ENCODE assay signal across 8 cellular contexts in genomic region chr6:167968091-167968490, GRCh38. TPM values are rescaled to one million over a fixed set of nuclear protein-coding genes. Genes with fewer than 3 reads are reported as not detected.
DNase-seq lines count a peak whose midpoint lies in the region; ATAC-seq and TF ChIP-seq lines count a peak whose summit lies in the region.
"Had no signal": no experiment of that assay in that cellular context is flagged by ENCODE, and none has a peak within 500 bp of the region (broad histone marks: within the 10 kb centered on the region; RNA-seq: fewer than 3 reads in every experiment).

No MANE protein-coding gene starts in this region.

- no peak overlapping the region for H3K4ac ChIP-seq in IMR-90 (ENCODE audit: low read depth, low read length)

- H2BK120ac ChIP-seq in IMR-90 (ENCODE audit: low read depth, low read length), result no peak overlapping the region

- no peak overlapping the region for H2BK5ac ChIP-seq in IMR-90 (ENCODE audit: low read depth, low read length, poor library complexity, severe bottlenecking)

- no peaks in the 10 kb centered on the region for H3K4me1 Mint-ChIP-seq in activated naive CD4-positive, alpha-beta T cell treated with anti-CD3 and anti-CD28 coated beads, Interleukin-2, amount 10 ng/mL, durations not matched to agents 7 days and 5 days

- H3K56ac ChIP-seq in IMR-90 (ENCODE audit: extremely low read depth, insufficient read depth, low read length), result no peak overlapping the region

- intact Hi-C loops in IMR-90 (cut with micrococcal nuclease), result no loop called here

- no peaks in the 10 kb centered on the region for H4K20me1 ChIP-seq in IMR-90 (ENCODE audit: insufficient read depth, low read length)

- DNase-seq in EL, result peak; percentile 4
- DNase-seq in IMR-90, result no peak
- DNase-seq in activated naive CD4-positive, alpha-beta T cell treated with anti-CD3 and anti-CD28 coated beads, Interleukin-2, amount 10 ng/mL, durations not matched to agents 7 days and 5 days, result peak; percentile 57
- DNase-seq in lung (ENCODE audit: low spot score), result no peak
- DNase-seq in NCI-H510A treated with DMSO at 0.1 percent for 48 hours (lab: John Stamatoyannopoulos, UW), result no peak
- no peak for DNase-seq in NCI-H1930 (lab: John Stamatoyannopoulos, UW)
- no peak for DNase-seq in HPDE6-E6E7 (ENCODE audit: extremely low spot score)

- H3K79me1 ChIP-seq in IMR-90 (ENCODE audit: low read depth in 1 of 2, low read length in 2 of 2), result peaks cover 0 to 4% of the 10 kb centered on the region in 2 experiments; a peak in 1 of 4 replicates

- H3K9me3 ChIP-seq in IMR-90 (ENCODE audit: control insufficient read depth, insufficient read depth, low read length), result no peaks in the 10 kb centered on the region
- H3K9me3 ChIP-seq in lung (ENCODE audit: control insufficient read depth in 2 of 2, insufficient read depth in 1 of 2, low read length in 1 of 2), result no peaks in the 10 kb centered on the region
- H3K9me3 ChIP-seq: thoracic aorta had no signal

- no peak overlapping the region for H4K5ac ChIP-seq in IMR-90 (ENCODE audit: low read depth, low read length)

- H3K23ac ChIP-seq in IMR-90 (ENCODE audit: low read depth, low read length), result no peak overlapping the region

- H4K8ac ChIP-seq in IMR-90 (ENCODE audit: low read depth in 2 of 2, low read length in 2 of 2), result no peak overlapping the region

- no peak overlapping the region for H3K14ac ChIP-seq in IMR-90 (replicated peaks; ENCODE audit: low read depth, low read length)

- BruUV-seq in IMR-90 (replicated peaks; lab: Mats Ljungman, UMichigan), result no TSS peak

- dilution Hi-C loops in IMR-90 (cut with HindIII; ENCODE audit: low sequenced_read_pairs, unreplicated experiment), result no loop called here

- H3K27me3 Mint-ChIP-seq in activated naive CD4-positive, alpha-beta T cell treated with anti-CD3 and anti-CD28 coated beads, Interleukin-2, amount 10 ng/mL, durations not matched to agents 7 days and 5 days, result no peaks in the 10 kb centered on the region

- no peak for TF ChIP-seq RAD21 in IMR-90 (IDR thresholded peaks at IDR 0.05; ENCODE audit: low read length)

- no peaks in the 10 kb centered on the region for H3K36me3 Mint-ChIP-seq in activated naive CD4-positive, alpha-beta T cell treated with anti-CD3 and anti-CD28 coated beads, Interleukin-2, amount 10 ng/mL, durations not matched to agents 7 days and 5 days

- no peak overlapping the region for H2AFZ ChIP-seq in IMR-90 (replicated peaks; ENCODE audit: low read length, poor library complexity)

- H3K27ac ChIP-seq in IMR-90 (ENCODE audit: insufficient read depth, low read length) (no peak overlapping the region), lung (ENCODE audit: low read depth in 1 of 2, low read length in 1 of 2) (no peak overlapping the region)
- H3K27ac ChIP-seq: thoracic aorta had no signal

- no peak overlapping the region for H3K4me3 Mint-ChIP-seq in activated naive CD4-positive, alpha-beta T cell treated with anti-CD3 and anti-CD28 coated beads, Interleukin-2, amount 10 ng/mL, durations not matched to agents 7 days and 5 days

- H3K9me1 ChIP-seq in IMR-90 (ENCODE audit: insufficient read depth, low read length), result no peaks in the 10 kb centered on the region; the same call in 1 of the 2 replicates

- TF ChIP-seq POLR2A in IMR-90 (IDR thresholded peaks at IDR 0.05; ENCODE audit: low read depth, low read length), result no peak

- no peak overlapping the region for H3K4me2 ChIP-seq in IMR-90 (ENCODE audit: low read depth, low read length)

- no peak overlapping the region for H3K9ac ChIP-seq in IMR-90 (ENCODE audit: low read depth, low read length)

- no peak overlapping the region for H4K91ac ChIP-seq in IMR-90 (ENCODE audit: insufficient read depth, low read depth, low read length)

- H2BK15ac ChIP-seq in IMR-90 (ENCODE audit: low read depth, low read length), result no peak overlapping the region

- ATAC-seq in IMR-90 (ENCODE audit: low read depth) (no peak), lung (ENCODE audit: insufficient read depth, low FRiP score) (no peak)

- H3K36me3 ChIP-seq in IMR-90 (ENCODE audit: control insufficient read depth, insufficient read depth, low read length), result peaks cover 15% of the 10 kb centered on the region
- H3K36me3 ChIP-seq in lung (ENCODE audit: control insufficient read depth in 2 of 2, insufficient read depth in 2 of 2, low read length in 2 of 2), result peaks cover 14 to 17% of the 10 kb centered on the region in 2 donors

- CTCF ChIA-PET in IMR-90 (lab: Yijun Ruan, JAX), result interaction anchor here (0.7 kb wide), 1 partner anchor 1463 kb away, joined by 3 read pairs; no protein-coding TSS in a partner anchor
- CTCF ChIA-PET in activated naive CD4-positive, alpha-beta T cell treated with anti-CD3 and anti-CD28 coated beads, Interleukin-2, amount 10 ng/mL, durations not matched to agents 7 days and 5 days (lab: Charles Lee), result no interaction called here

- H3K4me1 ChIP-seq in IMR-90 (ENCODE audit: control insufficient read depth, insufficient read depth, low read length) (no peaks in the 10 kb centered on the region), lung (ENCODE audit: control insufficient read depth in 2 of 2, insufficient read depth in 2 of 2, low read length in 2 of 2) (peaks cover 0 to 6% of the 10 kb centered on the region in 2 donors)

- H2AK5ac ChIP-seq in IMR-90 (ENCODE audit: low read depth, low read length), result no peak overlapping the region

- H2AK9ac ChIP-seq in IMR-90 (replicated peaks; ENCODE audit: low read depth, low read length, poor library complexity), result no peak overlapping the region

- no peaks in the 10 kb centered on the region for H3K9me3 Mint-ChIP-seq in activated naive CD4-positive, alpha-beta T cell treated with anti-CD3 and anti-CD28 coated beads, Interleukin-2, amount 10 ng/mL, durations not matched to agents 7 days and 5 days

- WGBS in IMR-90 (ENCODE audit: extremely low coverage in 2 of 2, insufficient read length in 1 of 2), 2 experiments, result 77% methylated on average over 3 of the region's 6 CpGs; no CpG with 5 or more reads in 1 of the 2 experiments
- WGBS in lung, 2 donors, result 78 to 92% methylated on average over 6 of the region's 6 CpGs

- H3K18ac ChIP-seq in IMR-90 (ENCODE audit: low read depth, low read length), result no peak overlapping the region

- POLR2A ChIA-PET in IMR-90 (lab: Charles Lee; ENCODE audit: unreplicated experiment), result no interaction called here

- peak; percentile 22; the same call in 1 of the 2 replicates for TF ChIP-seq CTCF in IMR-90 (conservative IDR thresholded peaks at IDR 0.05; ENCODE audit: low read depth, low read length)
- TF ChIP-seq CTCF in lung (IDR thresholded peaks at IDR 0.05; ENCODE audit: control extremely low read depth, extremely low read depth), result peak; percentile 13

- no peak overlapping the region for H3K4me3 ChIP-seq in IMR-90 (ENCODE audit: insufficient read depth, low read depth, low read length)
- H3K4me3 ChIP-seq in lung, result no peak overlapping the region
- H3K4me3 ChIP-seq: thoracic aorta had no signal

- H3K27ac Mint-ChIP-seq in activated naive CD4-positive, alpha-beta T cell treated with anti-CD3 and anti-CD28 coated beads, Interleukin-2, amount 10 ng/mL, durations not matched to agents 7 days and 5 days, result no peak overlapping the region

- H2BK20ac ChIP-seq in IMR-90 (ENCODE audit: low read depth, low read length), result no peak overlapping the region

- in situ Hi-C loops in IMR-90 (cut with MboI; ENCODE audit: low sequenced_read_pairs), result no loop called here

- H3K27me3 ChIP-seq in IMR-90 (ENCODE audit: control insufficient read depth, insufficient read depth, low read length) (no peaks in the 10 kb centered on the region), lung (ENCODE audit: control insufficient read depth, insufficient read depth) (no peaks in the 10 kb centered on the region)

TF ChIP-seq in IMR-90, 13 proteins besides CTCF, POLR2A, EP300 and RAD21:
- TF ChIP-seq SMC3 (IDR thresholded peaks at IDR 0.05; ENCODE audit: low read depth, low read length), result no peak
- no peak for TF ChIP-seq MAFK (IDR thresholded peaks at IDR 0.05; ENCODE audit: low read depth, low read length)
- no peak for TF ChIP-seq FOS (IDR thresholded peaks at IDR 0.05; ENCODE audit: low read depth, low read length)
- TF ChIP-seq BHLHE40 (IDR thresholded peaks at IDR 0.05; ENCODE audit: low read depth, low read length), result no peak
- TF ChIP-seq ELK1 (IDR thresholded peaks at IDR 0.05; ENCODE audit: borderline replicate concordance, low read depth, low read length), result no peak
- TF ChIP-seq RCOR1 (IDR thresholded peaks at IDR 0.05; ENCODE audit: insufficient replicate concordance, low read length), result no peak
TF ChIP-seq in IMR-90: peak in this region for 0.

RNA-seq across cellular contexts. Expression of gene KIF25, which starts 29.4 kb away (rescaled TPM):
- not detected in 2 replicates for total RNA-seq in IMR-90 (2012; rRNA removed)
- not detected in 2 replicates for polyA plus RNA-seq in IMR-90 (2012; rRNA removed)
- polyA plus RNA-seq in IMR-90 (2012; cell fraction: cytosol; rRNA removed), result not detected in 2 replicates
- 0.34 and 0.83 TPM in 2 replicates for polyA plus RNA-seq in IMR-90 (2012; cell fraction: nucleus; rRNA removed; ENCODE audit: low replicate concordance)
- total RNA-seq in lung, result 1 to 10 TPM in 1 of 2 donors, under 1 TPM in 1; 0.46 to 5.3 TPM
- under 1 TPM; 0.24 to 0.61 TPM for polyA plus RNA-seq in lung
- total RNA-seq: thoracic aorta had no signal

Comparison
In these comparisons a context has a peak if more than half of its experiments do, and no peak if none do; other contexts are left out.
1. DNase-seq: peak in EL (single experiment) and activated naive CD4-positive, alpha-beta T cell treated with anti-CD3 and anti-CD28 coated beads, Interleukin-2, amount 10 ng/mL, durations not matched to agents 7 days and 5 days (single experiment); none in IMR-90 (single experiment), lung (single experiment), NCI-H510A treated with DMSO at 0.1 percent for 48 hours (single experiment), NCI-H1930 (0 of 2) and HPDE6-E6E7 (single experiment).